ENCODE assay signal across 20 cellular contexts in the genomic region with DNA sequence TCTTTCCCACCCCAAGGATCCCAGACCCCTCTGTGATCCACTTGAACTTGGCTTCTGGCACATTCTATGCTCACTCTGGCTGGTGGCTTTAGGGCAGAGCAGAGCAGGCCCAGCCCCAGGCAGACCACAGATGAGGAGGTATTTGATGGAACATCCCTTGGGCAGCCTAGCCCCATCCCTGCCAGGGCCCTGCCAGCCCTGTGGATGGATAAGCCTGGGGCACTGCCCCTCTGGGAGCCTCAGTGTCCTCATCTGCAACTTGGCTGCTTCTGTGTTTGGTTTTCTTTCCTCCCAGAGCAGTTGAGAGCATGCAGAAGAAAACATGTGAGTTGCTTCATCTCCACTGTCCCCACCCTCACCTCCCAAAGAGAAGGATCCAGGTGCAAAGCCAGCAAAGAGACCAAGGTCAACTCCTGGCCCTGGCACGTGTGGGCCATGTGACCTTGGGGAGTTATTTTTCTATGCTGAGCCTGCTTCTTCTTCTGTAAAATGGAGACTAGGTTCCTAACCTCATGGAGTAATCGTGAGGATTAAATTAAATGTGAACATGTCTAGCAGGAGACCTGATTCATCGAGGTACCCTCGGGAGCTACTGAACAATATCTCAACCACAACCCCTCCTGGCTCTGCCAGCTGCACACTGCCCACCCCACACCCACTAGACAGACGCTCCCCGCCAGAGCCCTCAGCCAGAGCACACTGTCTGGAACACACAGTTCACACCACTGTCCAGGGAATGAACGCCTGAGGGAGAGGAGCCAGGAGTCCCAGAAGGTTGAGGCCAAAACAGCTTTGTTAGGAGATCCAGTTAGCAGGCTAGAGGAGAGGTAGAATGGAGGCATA. TPM values are rescaled to one million over a fixed set of nuclear protein-coding genes. Genes with fewer than 3 reads are reported as not detected.
DNase-seq lines count a peak whose midpoint lies in the region; ATAC-seq, FAIRE-seq and TF ChIP-seq lines count a peak whose summit lies in the region.
"Had no signal": no experiment of that assay in that cellular context is flagged by ENCODE, and none has a peak within 500 bp of the region (broad histone marks: within the 10 kb centered on the region; RNA-seq: fewer than 3 reads in every experiment).

No MANE protein-coding gene starts in this region.

- H3K27ac ChIP-seq in HL-60 (replicated peaks) (0 out of 2 replicates have a peak overlapping the region, but pooled peaks have one; percentile 2), H1 (ENCODE audit: low read depth, low read length) (no peak overlapping the region), lower lobe of right lung (no peak overlapping the region), suprapubic skin (peak overlapping the region; percentile 32)
- H3K27ac ChIP-seq: epithelial cell of prostate, upper lobe of left lung had no signal

- H2BK120ac ChIP-seq in H1 (replicated peaks; ENCODE audit: low read depth, low read length) = no peak overlapping the region

- H3K56ac ChIP-seq in H1 (replicated peaks; ENCODE audit: insufficient read length, low read depth, low read length) = no peak overlapping the region

- ATAC-seq in lower lobe of right lung (peak; percentile 33 to 39), HG02642 (IDR thresholded peaks at IDR 0.05; ENCODE audit: poor library complexity, unreplicated experiment) (no peak)
- ATAC-seq: activated naive CD4-positive, alpha-beta T cell treated with anti-CD3 and anti-CD28 coated beads, Interleukin-2, amount 50 U/mL, for 72 hours had no signal

- H3K79me1 ChIP-seq in H1 (ENCODE audit: low read depth, low read length) = no peaks in the 10 kb centered on the region; the same call in 1 of the 2 replicates

- peaks cover 0 to 15% (median 7%) of the 10 kb centered on the region in 4 experiments; a peak in 6 of 7 replicates for H3K4me1 ChIP-seq in H1 (replicated peaks in 1 of 4; ENCODE audit: control insufficient read depth in 3 of 4, insufficient read depth in 4 of 4, low read length in 3 of 4)
- H3K4me1 ChIP-seq in lower lobe of right lung = no peaks in the 10 kb centered on the region
- peaks cover 28% of the 10 kb centered on the region for H3K4me1 ChIP-seq in suprapubic skin

- TF ChIP-seq CTCF in HL-60 (IDR thresholded peaks at IDR 0.05; ENCODE audit: insufficient read depth, low read length) (no peak), H1 (IDR thresholded peaks at IDR 0.05; ENCODE audit: control extremely low read depth in 1 of 3, insufficient read depth in 1 of 3, low read depth in 1 of 3, low read length in 3 of 3) (no peak), lower lobe of right lung (IDR thresholded peaks at IDR 0.05) (no peak), suprapubic skin (IDR thresholded peaks at IDR 0.05) (no peak)

- TF ChIP-seq RAD21 in H1 (IDR thresholded peaks at IDR 0.05 in 1 of 2, conservative IDR thresholded peaks at IDR 0.05 in 1 of 2; ENCODE audit: low read depth in 2 of 2, low read length in 2 of 2) = no peak

- WGBS in H1 (ENCODE audit: extremely low coverage in 1 of 2, insufficient coverage in 1 of 2, insufficient read length in 1 of 2, insufficient replicate concordance in 2 of 2, low coverage in 1 of 2, low lambda C conversion rate in 2 of 2, missing lambda C conversion rate in 1 of 2), 2 experiments = 87% methylated on average over 7 of the region's 7 CpGs; no CpG with 5 or more reads in 1 of the 2 experiments
- 56% methylated on average over 7 of the region's 7 CpGs for WGBS in suprapubic skin

- H2BK5ac ChIP-seq in H1 (ENCODE audit: low read depth, low read length) = no peak overlapping the region

- H3K4me3 ChIP-seq in HL-60 (replicated peaks; ENCODE audit: insufficient read depth, low read length) (no peak overlapping the region), H1 (ENCODE audit: extremely low read depth in 1 of 4, insufficient read depth in 2 of 4, low read depth in 3 of 4, low read length in 4 of 4) (no peak overlapping the region), lower lobe of right lung (no peak overlapping the region), suprapubic skin (no peak overlapping the region)
- H3K4me3 ChIP-seq: upper lobe of left lung had no signal

- no peak overlapping the region for H4K91ac ChIP-seq in H1 (replicated peaks; ENCODE audit: insufficient read length, low read length)

- POLR2A ChIA-PET in H1 (lab: Charles Lee; ENCODE audit: partially characterized antibody) = no interaction called here

- intact Hi-C loops in lower lobe of right lung (cut with DNase I) = no loop called here

- no peak overlapping the region for H2AFZ ChIP-seq in H1 (ENCODE audit: low read length)

- H3K79me2 ChIP-seq in H1 (ENCODE audit: control insufficient read depth in 1 of 2, insufficient read depth in 2 of 2, low read length in 2 of 2) = no peaks in the 10 kb centered on the region

- H4K20me1 ChIP-seq in H1 (replicated peaks in 1 of 2; ENCODE audit: control insufficient read depth in 1 of 2, insufficient read depth in 2 of 2, low read length in 2 of 2) = no peaks in the 10 kb centered on the region

- TF ChIP-seq POLR2A in H1 (IDR thresholded peaks at IDR 0.05; ENCODE audit: control extremely low read depth in 1 of 2, low read depth in 2 of 2, low read length in 2 of 2) (no peak), suprapubic skin (IDR thresholded peaks at IDR 0.05) (no peak)

- H3K9me3 ChIP-seq in H1 (ENCODE audit: insufficient read depth in 2 of 2, low read depth in 1 of 2, low read length in 1 of 2) (no peaks in the 10 kb centered on the region), lower lobe of right lung (no peaks in the 10 kb centered on the region), suprapubic skin (no peaks in the 10 kb centered on the region)
- H3K9me3 ChIP-seq: upper lobe of left lung had no signal

- H3K23ac ChIP-seq in H1 (ENCODE audit: insufficient read length) = no peak overlapping the region

- H3K27me3 ChIP-seq in HL-60 (ENCODE audit: insufficient read depth, poor library complexity, severe bottlenecking) (no peaks in the 10 kb centered on the region), H1 (replicated peaks in 1 of 4; ENCODE audit: control insufficient read depth in 3 of 4, extremely low read depth in 1 of 4, insufficient read depth in 3 of 4, low read length in 3 of 4) (no peaks in the 10 kb centered on the region), lower lobe of right lung (ENCODE audit: low read depth) (no peaks in the 10 kb centered on the region), suprapubic skin (no peaks in the 10 kb centered on the region)
- H3K27me3 ChIP-seq: upper lobe of left lung had no signal

- H2BK12ac ChIP-seq in H1 (ENCODE audit: low read depth, low read length) = no peak overlapping the region; the same call in 1 of the 2 replicates

- no peak overlapping the region for H3K4me2 ChIP-seq in H1 (ENCODE audit: insufficient read depth in 1 of 2, low read depth in 2 of 2, low read length in 2 of 2)

- no peak overlapping the region for H3K9ac ChIP-seq in H1 (replicated peaks in 1 of 4; ENCODE audit: extremely low read depth in 1 of 4, low read depth in 3 of 4, low read length in 3 of 4)

- no peak overlapping the region for H2BK20ac ChIP-seq in H1 (ENCODE audit: low read length)

- no peak overlapping the region for H4K8ac ChIP-seq in H1 (ENCODE audit: extremely low read depth, insufficient read depth, low read length)

- no peak overlapping the region for H3K18ac ChIP-seq in H1 (ENCODE audit: extremely low read depth, low read length)

- FAIRE-seq in H1 (lab: Jason Lieb, UNC) = no peak

- 0 out of 2 replicates have a peak overlapping the region, but pooled peaks have one; percentile 46 for H2BK15ac ChIP-seq in H1 (ENCODE audit: low read length)

- no peak overlapping the region for H3K14ac ChIP-seq in H1 (ENCODE audit: insufficient read length)

- DNase-seq in HL-60 (ENCODE audit: low read depth in 1 of 2, low spot score in 1 of 2) (no peak), H1 (ENCODE audit: low read depth in 1 of 2, low spot score in 2 of 2) (no peak), lower lobe of right lung (no peak), suprapubic skin (ENCODE audit: low spot score in 2 of 2) (no peak), epidermal melanocyte (ENCODE audit: insufficient read length, low spot score) (no peak), NCI-H446 treated with DMSO at 0.1 percent for 48 hours (lab: John Stamatoyannopoulos, UW) (no peak), NCI-H748 (lab: John Stamatoyannopoulos, UW; ENCODE audit: unreplicated experiment) (no peak)
- DNase-seq: activated CD4-positive, alpha-beta T cell treated with anti-CD3 and anti-CD28 coated beads, Interleukin-2, amount 10 ng/mL, durations not matched to agents 24 days and 14 days; CD4-positive, CD25-positive, alpha-beta regulatory T cell; DND-41; GOT3; kidney glomerular epithelial cell; stimulated activated CD4-positive, alpha-beta T cell treated with anti-CD3 and anti-CD28 coated beads, Interleukin-2, amount 100 ng/mL, for 48 hours; stimulated activated CD8-positive, alpha-beta memory T cell treated with anti-CD3 and anti-CD28 coated beads, Interleukin-4, amount 100 ng/mL, for 48 hours; upper lobe of left lung had no signal

- no peak overlapping the region for H3K4ac ChIP-seq in H1 (replicated peaks; ENCODE audit: insufficient read length, low read depth, low read length)

- H4K5ac ChIP-seq in H1 (ENCODE audit: insufficient read length, low read depth, low read length) = no peak overlapping the region

- CTCF ChIA-PET in H1 (lab: Charles Lee; ENCODE audit: partially characterized antibody) = interaction anchor here (0.7 to 3.5 kb wide), 6 partner anchors 15 to 67 kb away, joined by 3 to 14 read pairs (median 3); a partner anchor contains a TSS

- TF ChIP-seq EP300 in H1 (IDR thresholded peaks at IDR 0.05; ENCODE audit: borderline replicate concordance in 1 of 2, low read depth in 2 of 2, low read length in 2 of 2) (no peak), suprapubic skin (IDR thresholded peaks at IDR 0.05) (no peak)

- H3K23me2 ChIP-seq in H1 (ENCODE audit: low read depth, low read length) = no peaks in the 10 kb centered on the region

- H3K36me3 ChIP-seq in H1 (ENCODE audit: control insufficient read depth in 2 of 4, insufficient read depth in 4 of 4, low read length in 3 of 4) = no peaks in the 10 kb centered on the region
- H3K36me3 ChIP-seq in lower lobe of right lung = no peaks in the 10 kb centered on the region
- H3K36me3 ChIP-seq in suprapubic skin = no peaks in the 10 kb centered on the region
- H3K36me3 ChIP-seq: upper lobe of left lung had no signal

- peak overlapping the region; percentile 24; the same call in 1 of the 2 replicates for H2AK5ac ChIP-seq in H1 (ENCODE audit: low read depth, low read length)

RNA-seq across cellular contexts. Expression of a gene that starts 14.6 kb away (rescaled TPM):
- 4.8 and 5.1 TPM in 2 replicates for total RNA-seq in H1 (2021; fragmentation: NEBNext Ultra II Directional; extraction: Animal tissue kit (Norgen Biotek cat#: 25700))
- polyA plus RNA-seq in H1 (2011; rRNA removed) = 1.5 and 1.9 TPM in 2 replicates
- polyA plus RNA-seq in H1 (2011; cell fraction: cytosol; rRNA removed) = 1.3 TPM
- 7.3 TPM for polyA plus RNA-seq in H1 (2011; cell fraction: nucleus; rRNA removed)
- 2.0 to 2.7 TPM (median 2.3 TPM) in 4 replicates for polyA plus RNA-seq in H1 (2012, experiment 1 of 2)
- 1.1 TPM for polyA plus RNA-seq in H1 (2012, experiment 2 of 2)
- polyA plus RNA-seq in H1 (2013, experiment 1 of 2) = 1.9 TPM
- polyA plus RNA-seq in H1 (2013, experiment 2 of 2) = 2.0 TPM
- 11.6 and 19.6 TPM in 2 replicates for polyA minus RNA-seq in H1 (2011; rRNA and poly(A)+ RNA removed)
- polyA minus RNA-seq in H1 (2011; cell fraction: cytosol; rRNA and poly(A)+ RNA removed) = 4.1 TPM
- 15.0 TPM for polyA minus RNA-seq in H1 (2011; cell fraction: nucleus; rRNA and poly(A)+ RNA removed)
- total RNA-seq in lower lobe of right lung (505 TPM), suprapubic skin (100 to 1,000 TPM in 2 of 4 donors, 10 to 100 TPM in 2; 64.1 to 145 (median 99.5) TPM)
- polyA plus RNA-seq: CD4-positive, CD25-positive, alpha-beta regulatory T cell had no signal

RNA-seq across cellular contexts. Expression of a gene that starts 51.6 kb away (rescaled TPM):
- total RNA-seq in H1 (2021; fragmentation: NEBNext Ultra II Directional; extraction: Animal tissue kit (Norgen Biotek cat#: 25700)) = 0.32 TPM in 1 of 2 replicates, not detected in the other
- 0.38 and 0.66 TPM in 2 replicates for polyA plus RNA-seq in H1 (2011; rRNA removed)
- 1.0 TPM for polyA plus RNA-seq in H1 (2011; cell fraction: cytosol; rRNA removed)
- polyA plus RNA-seq in H1 (2011; cell fraction: nucleus; rRNA removed) = 3.6 TPM
- polyA plus RNA-seq in H1 (2012, experiment 1 of 2) = 0.32 to 1.1 TPM (median 0.71 TPM) in 4 replicates
- polyA plus RNA-seq in H1 (2012, experiment 2 of 2) = not detected
- polyA plus RNA-seq in H1 (2013, experiment 1 of 2) = 0.30 TPM
- polyA plus RNA-seq in H1 (2013, experiment 2 of 2) = 0.11 TPM
- polyA minus RNA-seq in H1 (2011; rRNA and poly(A)+ RNA removed) = 0.51 and 1.2 TPM in 2 replicates
- polyA minus RNA-seq in H1 (2011; cell fraction: cytosol; rRNA and poly(A)+ RNA removed) = not detected
- polyA minus RNA-seq in H1 (2011; cell fraction: nucleus; rRNA and poly(A)+ RNA removed) = 1.5 TPM
- not detected for total RNA-seq in lower lobe of right lung
- not detected for total RNA-seq in suprapubic skin
- total RNA-seq: cerebellum, pulmonary artery endothelial cell had no signal

Comparison
In these comparisons a context has a peak if more than half of its experiments do, and no peak if none do; other contexts are left out.
1. H3K27ac ChIP-seq: peak in HL-60 (single experiment) and suprapubic skin (single experiment); none in H1 (single experiment) and lower lobe of right lung (single experiment).
2. RNA of a gene that starts 14.6 kb away (total RNA-seq): 505 TPM in lower lobe of right lung (single experiment) and 64.1 to 145 TPM in suprapubic skin; 4.8 to 5.1 TPM in H1; every median in the first group is over 10 times any median in the second.